In the genomic region with DNA sequence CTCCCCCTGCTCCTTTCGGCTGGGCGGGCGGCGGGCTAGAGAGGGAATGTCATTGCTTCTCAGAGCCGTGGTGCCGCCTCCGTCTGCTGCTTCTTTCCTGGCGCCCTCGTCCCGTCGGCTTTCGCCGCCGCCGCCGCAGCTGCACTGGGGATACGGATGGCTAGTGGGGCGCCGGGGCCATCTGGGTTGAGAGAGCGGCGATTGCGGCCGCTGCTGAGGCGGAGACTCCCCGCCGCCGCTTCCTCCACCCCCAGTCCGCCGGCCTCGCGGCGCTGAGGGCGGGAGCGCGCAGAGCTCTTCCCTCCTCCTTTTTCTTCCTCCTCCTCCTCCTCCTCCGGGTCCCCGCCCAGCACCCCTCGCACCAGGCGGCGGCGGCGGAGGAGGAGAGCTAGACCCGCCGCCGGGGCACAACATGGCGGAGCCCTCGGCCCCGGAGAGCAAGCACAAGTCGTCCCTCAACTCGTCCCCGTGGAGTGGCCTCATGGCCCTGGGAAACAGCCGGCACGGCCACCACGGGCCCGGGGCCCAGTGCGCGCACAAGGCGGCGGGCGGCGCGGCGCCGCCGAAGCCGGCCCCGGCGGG, we compare ENCODE assay signal across 7 cellular contexts. TPM values are rescaled to one million over a fixed set of nuclear protein-coding genes. Genes with fewer than 3 reads are reported as not detected.
A peak's percentile ranks its signal among the peaks of the same experiment; 100 is the strongest.
DNase-seq lines count a peak whose midpoint lies in the region; FAIRE-seq and TF ChIP-seq lines count a peak whose summit lies in the region.

A gene (plus strand): TSS at position 339 of the 582 bp plus-strand sequence. CDS start 74 bp downstream, at position 413.

- CTCF ChIA-PET in mammary epithelial cell (lab: Charles Lee; ENCODE audit: low non-redundant PET) = interaction anchor here (0.7 kb wide), 1 partner anchor 395 kb away, joined by 5 read pairs; no protein-coding TSS in a partner anchor

- H3K27me3 ChIP-seq in HAP-1 (ENCODE audit: low read depth) (no peaks in the 10 kb centered on the region), MG63 (no peaks in the 10 kb centered on the region), mammary epithelial cell (ENCODE audit: insufficient read depth, low read length) (no peaks in the 10 kb centered on the region), keratinocyte (ENCODE audit: control insufficient read depth, extremely low read depth, insufficient read depth, low read length) (no peaks in the 10 kb centered on the region)

- TF ChIP-seq CTCF in mammary epithelial cell (conservative IDR thresholded peaks at IDR 0.05 in 1 of 2, IDR thresholded peaks at IDR 0.05 in 1 of 2; ENCODE audit: extremely low read depth in 1 of 2, insufficient read depth in 1 of 2, low read depth in 1 of 2, low read length in 2 of 2) = no peak
- no peak for TF ChIP-seq CTCF in keratinocyte (optimal IDR thresholded peaks at IDR 0.05 in 1 of 3, IDR thresholded peaks at IDR 0.05 in 1 of 3, conservative IDR thresholded peaks at IDR 0.05 in 1 of 3; ENCODE audit: extremely low read depth in 1 of 3, insufficient read depth in 2 of 3, low read length in 3 of 3)

- no peaks in the 10 kb centered on the region for H3K9me1 ChIP-seq in keratinocyte (ENCODE audit: control insufficient read depth, extremely low read depth, insufficient read depth, low read length)

- no TSS peak for BruUV-seq in mammary epithelial cell (replicated peaks; lab: Mats Ljungman, UMichigan)

- H4K20me1 ChIP-seq in mammary epithelial cell (ENCODE audit: insufficient read depth, low read length) = no peaks in the 10 kb centered on the region
- peaks cover 8% of the 10 kb centered on the region for H4K20me1 ChIP-seq in keratinocyte (ENCODE audit: control insufficient read depth, extremely low read depth, insufficient read depth, low read length)

- dilution Hi-C loops in mammary epithelial cell (cut with HindIII; ENCODE audit: low sequenced_read_pairs) = no loop called here
- dilution Hi-C loops in keratinocyte (cut with MboI; ENCODE audit: extremely low pct_ligation_motif_present, low sequenced_read_pairs) = no loop called here

- H3K9ac ChIP-seq in mammary epithelial cell (ENCODE audit: insufficient read depth, low read length) = peak within 1 kb of the TSS; percentile 90
- H3K9ac ChIP-seq in keratinocyte (ENCODE audit: control insufficient read depth, extremely low read depth, insufficient read depth, low read length) = peak within 1 kb of the TSS; percentile 89

- DNase-seq in GM12891 (ENCODE audit: insufficient read length, low spot score) (peak; percentile 53), HAP-1 (ENCODE audit: low spot score in 2 of 2) (peak; percentile 86 to 88), MG63 (peak; percentile 75), T-helper 9 cell (peak; percentile 68), mammary epithelial cell (peak; percentile 88), keratinocyte (ENCODE audit: low read depth, low spot score) (no peak)
- DNase-seq in stimulated activated CD4-positive, alpha-beta T cell treated with anti-CD3 and anti-CD28 coated beads, Interleukin-15, amount 100 ng/mL, for 24 hours = peak; percentile 89

- in situ Hi-C loops in HAP-1 (cut with MboI; ENCODE audit: low sequenced_read_pairs) (no loop called here), mammary epithelial cell (cut with MboI; ENCODE audit: low sequenced_read_pairs in 2 of 2) (no loop called here)

- FAIRE-seq in GM12891 (lab: Jason Lieb, UNC) (no peak), keratinocyte (lab: Jason Lieb, UNC) (no peak)

- peak within 1 kb of the TSS; percentile 92 for H2AFZ ChIP-seq in mammary epithelial cell (ENCODE audit: low read depth, low read length)
- H2AFZ ChIP-seq in keratinocyte (ENCODE audit: control insufficient read depth, low read length) = peak within 1 kb of the TSS; percentile 75

- H3K4me2 ChIP-seq in mammary epithelial cell (ENCODE audit: insufficient read depth, low read depth, low read length) (peak within 1 kb of the TSS; percentile 84), keratinocyte (ENCODE audit: control insufficient read depth, extremely low read depth, insufficient read depth, low read depth, low read length) (peak within 1 kb of the TSS; percentile 81)

- H3K36me3 ChIP-seq in HAP-1 (replicated peaks) (peaks cover 9% of the 10 kb centered on the region), MG63 (no peaks in the 10 kb centered on the region; the same call in 1 of the 2 replicates), mammary epithelial cell (ENCODE audit: insufficient read depth, low read length) (no peaks in the 10 kb centered on the region), keratinocyte (ENCODE audit: control insufficient read depth in 2 of 2, extremely low read depth in 1 of 2, insufficient read depth in 2 of 2, low read length in 2 of 2) (no peaks in the 10 kb centered on the region)

- H3K4me1 ChIP-seq in HAP-1 (peaks cover 17% of the 10 kb centered on the region), mammary epithelial cell (ENCODE audit: insufficient read depth, low read length) (peaks cover 4% of the 10 kb centered on the region), keratinocyte (ENCODE audit: control insufficient read depth, extremely low read depth, insufficient read depth, low read length) (peaks cover 10% of the 10 kb centered on the region)

- intact Hi-C loops in mammary epithelial cell (cut with micrococcal nuclease) = loop anchor here (2.0 kb wide), 1 partner anchor 156 kb away; no protein-coding TSS in a partner anchor

- H3K9me3 ChIP-seq in HAP-1 (no peaks in the 10 kb centered on the region), MG63 (no peaks in the 10 kb centered on the region), mammary epithelial cell (replicated peaks; ENCODE audit: insufficient read depth, low read length) (no peaks in the 10 kb centered on the region), keratinocyte (ENCODE audit: control insufficient read depth, low read depth, low read length) (no peaks in the 10 kb centered on the region)

- H3K79me2 ChIP-seq in mammary epithelial cell (ENCODE audit: insufficient read depth, low read length) (peaks cover 49% of the 10 kb centered on the region), keratinocyte (ENCODE audit: control insufficient read depth, insufficient read depth, low read length) (peaks cover 49% of the 10 kb centered on the region)

- H3K27ac ChIP-seq in mammary epithelial cell (ENCODE audit: insufficient read depth, low read depth, low read length) = peak within 1 kb of the TSS; percentile 81
- H3K27ac ChIP-seq in keratinocyte (ENCODE audit: control insufficient read depth, insufficient read depth, low read length) = peak within 1 kb of the TSS; percentile 79

- no peak; the same call in 1 of the 2 replicates for TF ChIP-seq POLR2A in GM12891 (IDR thresholded peaks at IDR 0.05; ENCODE audit: low read depth, low read length)

- WGBS in mammary epithelial cell (ENCODE audit: low coverage, missing lambda C conversion rate) = 0% methylated on average over 6 of the region's 68 CpGs

- H3K4me3 ChIP-seq in HAP-1 (peak within 1 kb of the TSS; percentile 87), MG63 (peak within 1 kb of the TSS; percentile 72), mammary epithelial cell (replicated peaks in 1 of 3; ENCODE audit: insufficient read depth in 1 of 3, low read depth in 2 of 3, low read length in 3 of 3) (peak within 1 kb of the TSS; percentile 85 to 95 (median 89)), keratinocyte (ENCODE audit: control insufficient read depth in 2 of 3, extremely low read depth in 1 of 3, insufficient read depth in 2 of 3, low read depth in 1 of 3, low read length in 3 of 3) (peak within 1 kb of the TSS; percentile 82 to 94 (median 87))

TF ChIP-seq in GM12891, 5 proteins besides CTCF, POLR2A, EP300 and RAD21:
- TF ChIP-seq POLR2AphosphoS5 (IDR thresholded peaks at IDR 0.05; ENCODE audit: low read depth, low read length) = 0 out of 2 replicates have a peak, but pooled peaks have one; percentile 29
- TF ChIP-seq TAF1 (IDR thresholded peaks at IDR 0.05; ENCODE audit: low read depth, low read length) = 0 out of 2 replicates have a peak, but pooled peaks have one; percentile 33
- 0 out of 2 replicates have a peak, but pooled peaks have one; percentile 22 for TF ChIP-seq POU2F2 (IDR thresholded peaks at IDR 0.05; ENCODE audit: low read depth, low read length)
- no peak for TF ChIP-seq PAX5 (IDR thresholded peaks at IDR 0.05; ENCODE audit: insufficient read depth, low read length, severe bottlenecking)
- TF ChIP-seq SPI1 (IDR thresholded peaks at IDR 0.05; ENCODE audit: low read depth, low read length) = no peak

RNA-seq across cellular contexts. Expression of the gene that starts here (rescaled TPM):
- 65.3 TPM for polyA plus RNA-seq in GM12891 (2012; ENCODE audit: low read depth, missing spikeins)
- 74.7 and 123 TPM in 2 replicates for total RNA-seq in MG63 (2014; rRNA removed; shearing (Covaris generic); ENCODE audit: low replicate concordance)
- total RNA-seq in mammary epithelial cell = 100 to 1,000 TPM in 1 of 2 donors, 10 to 100 TPM in 1; 93.2 to 149 TPM
- polyA plus RNA-seq in mammary epithelial cell = 50.8 TPM
- 91.9 TPM for polyA minus RNA-seq in mammary epithelial cell
- polyA plus RNA-seq in keratinocyte = 66.7 to 129 TPM (median 95.0 TPM) in 3 replicates
- 42.6 TPM for polyA plus RNA-seq in keratinocyte (2011; ENCODE audit: low read depth)
- 37.8 and 78.8 TPM in 2 replicates for polyA plus RNA-seq in keratinocyte (2011; cell fraction: cytosol; rRNA removed)
- 74.8 and 101 TPM in 2 replicates for polyA plus RNA-seq in keratinocyte (2011; cell fraction: nucleus; rRNA removed)
- 58.8 and 70.9 TPM in 2 replicates for polyA plus RNA-seq in keratinocyte (2012; ENCODE audit: low replicate concordance)
- 42.6 to 165 TPM (median 103 TPM) in 3 replicates for polyA minus RNA-seq in keratinocyte
- polyA minus RNA-seq in keratinocyte (2011; cell fraction: cytosol; rRNA and poly(A)+ RNA removed) = 79.0 TPM
- polyA minus RNA-seq in keratinocyte (2011; cell fraction: nucleus; rRNA and poly(A)+ RNA removed) = 105 and 184 TPM in 2 replicates
